In genomic region chr5:14209836-14210235, GRCh38 we compare ENCODE assay signal across 20 cellular contexts.
DNase-seq lines count a peak whose midpoint lies in the region; ATAC-seq, FAIRE-seq and TF ChIP-seq lines count a peak whose summit lies in the region.
"Had no signal": no experiment of that assay in that cellular context is flagged by ENCODE, and none has a peak within 500 bp of the region (broad histone marks: within the 10 kb centered on the region; RNA-seq: fewer than 3 reads in every experiment).

No MANE protein-coding gene starts in this region.

- no peak for TF ChIP-seq POLR2A in GM12892 (IDR thresholded peaks at IDR 0.05; ENCODE audit: low read depth, low read length)

- peak overlapping the region; percentile 92 to 96 for H3K27ac ChIP-seq in mucosa of rectum (ENCODE audit: low read depth in 2 of 2, low read length in 2 of 2)
- peak overlapping the region; percentile 18 for H3K27ac ChIP-seq in thymus (ENCODE audit: low read depth)
- H3K27ac ChIP-seq: 22Rv1, upper lobe of right lung had no signal

- H3K36me3 Mint-ChIP-seq in activated T-cell treated with anti-CD3 and anti-CD28 coated beads, Interleukin-2, amount 50 U/mL, for 72 hours (ENCODE audit: insufficient read depth in 2 of 2) = no peaks in the 10 kb centered on the region
- H3K36me3 Mint-ChIP-seq in dendritic cell treated with granulocyte-macrophage colony-stimulating factor and Interleukin-4, amounts not matched to agents 40 ng/mL and 50 ng/mL, for 4 days (ENCODE audit: low read depth) = no peaks in the 10 kb centered on the region
- H3K36me3 Mint-ChIP-seq: activated CD8-positive, alpha-beta memory T cell treated with anti-CD3 and anti-CD28 coated beads, Interleukin-2, amount 10 ng/mL, durations not matched to agents 7 days and 5 days; CD4-positive, CD25-positive, alpha-beta regulatory T cell had no signal

- peaks cover 6% of the 10 kb centered on the region for H3K4me1 Mint-ChIP-seq in activated T-cell treated with anti-CD3 and anti-CD28 coated beads, Interleukin-2, amount 50 U/mL, for 72 hours (ENCODE audit: low read depth)
- H3K4me1 Mint-ChIP-seq in dendritic cell treated with granulocyte-macrophage colony-stimulating factor and Interleukin-4, amounts not matched to agents 40 ng/mL and 50 ng/mL, for 4 days (ENCODE audit: low read depth) = peaks cover 63% of the 10 kb centered on the region

- FAIRE-seq in GM12892 (lab: Jason Lieb, UNC) (no peak), D721Med (lab: Jason Lieb, UNC) (no peak)
- FAIRE-seq: colon had no signal

- H3K27me3 Mint-ChIP-seq in activated T-cell treated with anti-CD3 and anti-CD28 coated beads, Interleukin-2, amount 50 U/mL, for 72 hours (ENCODE audit: low read depth) = peaks cover 15% of the 10 kb centered on the region
- no peaks in the 10 kb centered on the region for H3K27me3 Mint-ChIP-seq in dendritic cell treated with granulocyte-macrophage colony-stimulating factor and Interleukin-4, amounts not matched to agents 40 ng/mL and 50 ng/mL, for 4 days

- intact Hi-C loops in dendritic cell treated with granulocyte-macrophage colony-stimulating factor and Interleukin-4, amounts not matched to agents 40 ng/mL and 50 ng/mL, for 4 days (cut with micrococcal nuclease) = loop anchor here (5.0 to 10.0 kb wide), 2 partner anchors 38 to 55 kb away; no protein-coding TSS in a partner anchor

- H3K4me1 ChIP-seq in mucosa of rectum (ENCODE audit: control insufficient read depth in 2 of 2, insufficient read depth in 2 of 2, low read length in 2 of 2) (peaks cover 77 to 85% of the 10 kb centered on the region in 2 donors), thymus (ENCODE audit: control insufficient read depth, insufficient read depth, low read length) (peaks cover 24% of the 10 kb centered on the region)

- H3K9me3 ChIP-seq in mucosa of rectum (ENCODE audit: control insufficient read depth in 2 of 2, low read length in 2 of 2) (no peaks in the 10 kb centered on the region), thymus (ENCODE audit: control insufficient read depth) (no peaks in the 10 kb centered on the region)
- H3K9me3 ChIP-seq: upper lobe of right lung had no signal

- H3K27me3 ChIP-seq in mucosa of rectum (ENCODE audit: control insufficient read depth in 2 of 2, insufficient read depth in 2 of 2, low read length in 2 of 2) (no peaks in the 10 kb centered on the region), thymus (ENCODE audit: control insufficient read depth, insufficient read depth) (no peaks in the 10 kb centered on the region)
- H3K27me3 ChIP-seq: upper lobe of right lung had no signal

- WGBS in thymus = 96% methylated on average over 8 of the region's 8 CpGs

- no peaks in the 10 kb centered on the region for H3K9me3 Mint-ChIP-seq in activated T-cell treated with anti-CD3 and anti-CD28 coated beads, Interleukin-2, amount 50 U/mL, for 72 hours
- no peaks in the 10 kb centered on the region for H3K9me3 Mint-ChIP-seq in dendritic cell treated with granulocyte-macrophage colony-stimulating factor and Interleukin-4, amounts not matched to agents 40 ng/mL and 50 ng/mL, for 4 days
- H3K9me3 Mint-ChIP-seq: CD4-positive, CD25-positive, alpha-beta regulatory T cell had no signal

- no peak overlapping the region for H3K9ac ChIP-seq in mucosa of rectum (ENCODE audit: low read depth in 1 of 2, low read length in 2 of 2)

- no peak for DNase-seq in activated T-cell treated with anti-CD3 and anti-CD28 coated beads, Interleukin-2, amount 50 U/mL, for 72 hours
- DNase-seq in activated T-cell treated with anti-CD3 and anti-CD28 coated beads, Interleukin-2, amount 50 U/mL, for 48 hours = no peak
- DNase-seq in GM12892 (ENCODE audit: insufficient read length) (no peak), D721Med (ENCODE audit: insufficient read length, low spot score) (no peak), NCI-H1930 (lab: John Stamatoyannopoulos, UW) (no peak)
- DNase-seq: activated CD4-positive, alpha-beta T cell treated with anti-CD3 and anti-CD28 coated beads for 1 hour; activated CD8-positive, alpha-beta memory T cell treated with anti-CD3 and anti-CD28 coated beads, Interleukin-2, amount 10 ng/mL, durations not matched to agents 7 days and 5 days; activated naive CD4-positive, alpha-beta T cell; anterior cingulate cortex; CD4-positive, CD25-positive, alpha-beta regulatory T cell; NCI-H1436 treated with DMSO at 0.1 percent for 48 hours; NCI-H2227 treated with DMSO at 0.1 percent for 48 hours; nucleus accumbens; upper lobe of right lung had no signal

- no peak for ATAC-seq in activated T-cell treated with anti-CD3 and anti-CD28 coated beads, Interleukin-2, amount 50 U/mL, for 72 hours (replicated peaks in 1 of 2)
- ATAC-seq: activated CD8-positive, alpha-beta memory T cell treated with anti-CD3 and anti-CD28 coated beads, Interleukin-2, amount 10 ng/mL, durations not matched to agents 7 days and 5 days; sciatic nerve; upper lobe of right lung had no signal

- peak overlapping the region; percentile 49 for H3K27ac Mint-ChIP-seq in activated T-cell treated with anti-CD3 and anti-CD28 coated beads, Interleukin-2, amount 50 U/mL, for 72 hours
- peak overlapping the region; percentile 24 for H3K27ac Mint-ChIP-seq in dendritic cell treated with granulocyte-macrophage colony-stimulating factor and Interleukin-4, amounts not matched to agents 40 ng/mL and 50 ng/mL, for 4 days
- H3K27ac Mint-ChIP-seq: activated CD8-positive, alpha-beta memory T cell treated with anti-CD3 and anti-CD28 coated beads, Interleukin-2, amount 10 ng/mL, durations not matched to agents 7 days and 5 days; CD4-positive, CD25-positive, alpha-beta regulatory T cell had no signal

- H3K36me3 ChIP-seq in mucosa of rectum (ENCODE audit: control insufficient read depth in 2 of 2, insufficient read depth in 2 of 2, low read length in 2 of 2) (no peaks in the 10 kb centered on the region), thymus (ENCODE audit: control insufficient read depth, insufficient read depth) (no peaks in the 10 kb centered on the region)
- H3K36me3 ChIP-seq: upper lobe of right lung had no signal

- no peak for TF ChIP-seq CTCF in D721Med (IDR thresholded peaks at IDR 0.05; ENCODE audit: insufficient read depth, missing control alignments)

- H3K4me3 Mint-ChIP-seq in activated T-cell treated with anti-CD3 and anti-CD28 coated beads, Interleukin-2, amount 50 U/mL, for 72 hours = peak overlapping the region in 1 of 2 donors; percentile 15
- no peak overlapping the region for H3K4me3 Mint-ChIP-seq in dendritic cell treated with granulocyte-macrophage colony-stimulating factor and Interleukin-4, amounts not matched to agents 40 ng/mL and 50 ng/mL, for 4 days
- H3K4me3 Mint-ChIP-seq: activated CD8-positive, alpha-beta memory T cell treated with anti-CD3 and anti-CD28 coated beads, Interleukin-2, amount 10 ng/mL, durations not matched to agents 7 days and 5 days; CD4-positive, CD25-positive, alpha-beta regulatory T cell had no signal

- no peak overlapping the region for H3K4me3 ChIP-seq in mucosa of rectum (ENCODE audit: low read length in 2 of 2)
- H3K4me3 ChIP-seq in thymus (ENCODE audit: low read length) = no peak overlapping the region
- H3K4me3 ChIP-seq: upper lobe of right lung had no signal
